24 cellular contexts compared by ENCODE assay signal in the genomic region with DNA sequence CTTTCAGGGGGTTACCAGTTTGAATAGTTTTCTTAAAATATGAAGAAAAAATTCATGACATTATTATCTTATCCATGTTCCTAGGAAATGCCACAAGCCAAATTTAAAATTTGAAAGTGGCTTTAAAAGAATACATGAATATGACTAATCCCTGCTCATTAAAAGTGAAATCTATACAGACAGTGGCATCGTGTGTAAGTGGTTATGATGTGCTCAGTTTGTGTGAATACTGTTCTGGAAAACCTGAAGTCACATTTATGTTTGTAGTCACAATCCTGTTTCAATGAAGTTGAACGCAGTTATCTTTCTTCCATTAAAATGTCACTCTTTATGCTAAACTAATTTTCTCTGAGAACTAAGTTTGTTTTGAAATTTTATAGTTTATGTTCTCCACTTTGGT.
DNase-seq lines count a peak whose midpoint lies in the region; ATAC-seq, FAIRE-seq and TF ChIP-seq lines count a peak whose summit lies in the region.
"Had no signal": no experiment of that assay in that cellular context is flagged by ENCODE, and none has a peak within 500 bp of the region (broad histone marks: within the 10 kb centered on the region; RNA-seq: fewer than 3 reads in every experiment).

No MANE protein-coding gene starts in this region.

- ATAC-seq in activated naive CD4-positive, alpha-beta T cell treated with anti-CD3 and anti-CD28 coated beads, Interleukin-2, amount 50 U/mL, for 72 hours = peak; percentile 71 to 79
- no peak for ATAC-seq in stimulated activated memory B cell treated with anti-CD40 and anti-IgM and Interleukin-4, amounts not matched to agents 10 μg/mL and 1 μg/mL and 100 μg/mL, for 72 hours
- ATAC-seq: Right ventricle myocardium inferior had no signal

- no peaks in the 10 kb centered on the region for H4K20me1 ChIP-seq in astrocyte (ENCODE audit: insufficient read depth, low read length)

- H3K4me3 ChIP-seq in astrocyte (ENCODE audit: insufficient read depth, low read depth, low read length) = no peak overlapping the region
- H3K4me3 ChIP-seq: MG63, PC-9 had no signal

- no peaks in the 10 kb centered on the region for H3K9me3 ChIP-seq in astrocyte (ENCODE audit: insufficient read depth, low read depth, low read length)
- H3K9me3 ChIP-seq: MG63 had no signal

- peaks cover 60% of the 10 kb centered on the region for H3K36me3 Mint-ChIP-seq in activated CD4-positive, alpha-beta T cell treated with anti-CD3 and anti-CD28 coated beads, Interleukin-2, amount 10 ng/mL, durations not matched to agents 24 days and 14 days (ENCODE audit: low read depth)
- peaks cover 1 to 22% of the 10 kb centered on the region in 2 donors for H3K36me3 Mint-ChIP-seq in activated naive CD4-positive, alpha-beta T cell treated with anti-CD3 and anti-CD28 coated beads, Interleukin-2, amount 50 U/mL, for 72 hours
- H3K36me3 Mint-ChIP-seq in astrocyte (ENCODE audit: low read depth, unreplicated experiment) = peaks cover 10% of the 10 kb centered on the region
- peaks cover 68% of the 10 kb centered on the region for H3K36me3 Mint-ChIP-seq in stimulated activated naive CD8-positive, alpha-beta T cell treated with anti-CD3 and anti-CD28 coated beads, Interleukin-15, Interleukin-2, amounts not matched to agents 100 ng/mL and 50 ng/mL, for 24 hours (ENCODE audit: low read depth)
- peaks cover 88% of the 10 kb centered on the region for H3K36me3 Mint-ChIP-seq in stimulated activated memory B cell treated with anti-CD40 and anti-IgM and Interleukin-4, amounts not matched to agents 10 μg/mL and 1 μg/mL and 100 μg/mL, for 72 hours

- no peak for TF ChIP-seq CTCF in astrocyte (IDR thresholded peaks at IDR 0.05; ENCODE audit: insufficient read depth, low read depth, low read length)

- intact Hi-C loops in activated CD4-positive, alpha-beta T cell treated with anti-CD3 and anti-CD28 coated beads, Interleukin-2, amount 10 ng/mL, durations not matched to agents 24 days and 14 days (cut with micrococcal nuclease) = no loop called here

- no peaks in the 10 kb centered on the region for H3K79me2 ChIP-seq in astrocyte (ENCODE audit: insufficient read depth, low read length)

- H3K9me3 Mint-ChIP-seq in activated CD4-positive, alpha-beta T cell treated with anti-CD3 and anti-CD28 coated beads, Interleukin-2, amount 10 ng/mL, durations not matched to agents 24 days and 14 days = no peaks in the 10 kb centered on the region
- H3K9me3 Mint-ChIP-seq in activated naive CD4-positive, alpha-beta T cell treated with anti-CD3 and anti-CD28 coated beads, Interleukin-2, amount 50 U/mL, for 72 hours = no peaks in the 10 kb centered on the region
- H3K9me3 Mint-ChIP-seq in astrocyte (ENCODE audit: unreplicated experiment) = no peaks in the 10 kb centered on the region
- H3K9me3 Mint-ChIP-seq in stimulated activated naive CD8-positive, alpha-beta T cell treated with anti-CD3 and anti-CD28 coated beads, Interleukin-15, Interleukin-2, amounts not matched to agents 100 ng/mL and 50 ng/mL, for 24 hours = no peaks in the 10 kb centered on the region
- no peaks in the 10 kb centered on the region for H3K9me3 Mint-ChIP-seq in stimulated activated memory B cell treated with anti-CD40 and anti-IgM and Interleukin-4, amounts not matched to agents 10 μg/mL and 1 μg/mL and 100 μg/mL, for 72 hours

- no peak for DNase-seq in activated CD4-positive, alpha-beta T cell treated with anti-CD3 and anti-CD28 coated beads, Interleukin-2, amount 10 ng/mL, durations not matched to agents 24 days and 14 days
- DNase-seq in activated CD4-positive, alpha-beta T cell treated with anti-CD3 and anti-CD28 coated beads, Interleukin-2, amount 50 U/mL, for 1 hour = no peak
- no peak for DNase-seq in activated naive CD4-positive, alpha-beta T cell treated with anti-CD3 and anti-CD28 coated beads, Interleukin-2, amount 50 U/mL, for 72 hours (ENCODE audit: low spot score in 2 of 2)
- no peak for DNase-seq in activated naive CD4-positive, alpha-beta T cell treated with Interleukin-2 at 50 U/mL for 16 hours
- DNase-seq in astrocyte (ENCODE audit: low read depth) (no peak), NCI-H1436 treated with DMSO at 0.1 percent for 48 hours (lab: John Stamatoyannopoulos, UW) (no peak)
- DNase-seq: 8988T; Calu3; DND-41; HCEC 1CT; IMR-90; KG1; MG63; NCI-H1105 treated with DMSO at 0.1 percent for 48 hours; NCI-H2029 treated with DMSO at 0.1 percent for 48 hours; NCI-H446 treated with DMSO at 0.1 percent for 48 hours; NCI-H82; NK-92 treated with Interleukin-12 subunit alpha and Interleukin-12 subunit beta, amount 100 ng/mL, for 24 hours; PC-9 had no signal

- no peak overlapping the region for H2AFZ ChIP-seq in astrocyte (ENCODE audit: low read depth, low read length)
- H2AFZ ChIP-seq: PC-9 had no signal

- FAIRE-seq in astrocyte (lab: Jason Lieb, UNC) = peak; percentile 23
- FAIRE-seq: GM19239, H1 had no signal

- H3K27ac ChIP-seq in astrocyte (ENCODE audit: low read depth, low read length) = no peak overlapping the region
- H3K27ac ChIP-seq: PC-9 had no signal

- H3K9ac ChIP-seq in astrocyte (ENCODE audit: low read length) = no peak overlapping the region

- peaks cover 24% of the 10 kb centered on the region for H3K36me3 ChIP-seq in astrocyte (ENCODE audit: insufficient read depth, low read length)

- no peak overlapping the region for H3K4me2 ChIP-seq in astrocyte (ENCODE audit: low read length)
- H3K4me2 ChIP-seq: PC-9 had no signal

- H3K27ac Mint-ChIP-seq in activated CD4-positive, alpha-beta T cell treated with anti-CD3 and anti-CD28 coated beads, Interleukin-2, amount 10 ng/mL, durations not matched to agents 24 days and 14 days = peak overlapping the region; percentile 66
- H3K27ac Mint-ChIP-seq in activated naive CD4-positive, alpha-beta T cell treated with anti-CD3 and anti-CD28 coated beads, Interleukin-2, amount 50 U/mL, for 72 hours = peak overlapping the region in 1 of 2 donors; percentile 88
- no peak overlapping the region for H3K27ac Mint-ChIP-seq in astrocyte (ENCODE audit: unreplicated experiment)
- peak overlapping the region; percentile 64 for H3K27ac Mint-ChIP-seq in stimulated activated naive CD8-positive, alpha-beta T cell treated with anti-CD3 and anti-CD28 coated beads, Interleukin-15, Interleukin-2, amounts not matched to agents 100 ng/mL and 50 ng/mL, for 24 hours
- H3K27ac Mint-ChIP-seq in stimulated activated memory B cell treated with anti-CD40 and anti-IgM and Interleukin-4, amounts not matched to agents 10 μg/mL and 1 μg/mL and 100 μg/mL, for 72 hours = no peak overlapping the region

- H3K4me1 Mint-ChIP-seq in activated CD4-positive, alpha-beta T cell treated with anti-CD3 and anti-CD28 coated beads, Interleukin-2, amount 10 ng/mL, durations not matched to agents 24 days and 14 days = peaks cover 5% of the 10 kb centered on the region
- H3K4me1 Mint-ChIP-seq in astrocyte (ENCODE audit: low read depth, unreplicated experiment) = no peaks in the 10 kb centered on the region
- H3K4me1 Mint-ChIP-seq in stimulated activated naive CD8-positive, alpha-beta T cell treated with anti-CD3 and anti-CD28 coated beads, Interleukin-15, Interleukin-2, amounts not matched to agents 100 ng/mL and 50 ng/mL, for 24 hours (ENCODE audit: low read depth) = peaks cover 24% of the 10 kb centered on the region
- no peaks in the 10 kb centered on the region for H3K4me1 Mint-ChIP-seq in stimulated activated memory B cell treated with anti-CD40 and anti-IgM and Interleukin-4, amounts not matched to agents 10 μg/mL and 1 μg/mL and 100 μg/mL, for 72 hours

- no peak overlapping the region for H3K4me3 Mint-ChIP-seq in activated CD4-positive, alpha-beta T cell treated with anti-CD3 and anti-CD28 coated beads, Interleukin-2, amount 10 ng/mL, durations not matched to agents 24 days and 14 days
- no peak overlapping the region for H3K4me3 Mint-ChIP-seq in astrocyte (ENCODE audit: unreplicated experiment)
- peak overlapping the region; percentile 12 for H3K4me3 Mint-ChIP-seq in stimulated activated naive CD8-positive, alpha-beta T cell treated with anti-CD3 and anti-CD28 coated beads, Interleukin-15, Interleukin-2, amounts not matched to agents 100 ng/mL and 50 ng/mL, for 24 hours
- H3K4me3 Mint-ChIP-seq in stimulated activated memory B cell treated with anti-CD40 and anti-IgM and Interleukin-4, amounts not matched to agents 10 μg/mL and 1 μg/mL and 100 μg/mL, for 72 hours = no peak overlapping the region

- no peaks in the 10 kb centered on the region for H3K27me3 ChIP-seq in astrocyte (ENCODE audit: insufficient read depth, low read length)
- H3K27me3 ChIP-seq: MG63 had no signal

- no peaks in the 10 kb centered on the region for H3K27me3 Mint-ChIP-seq in activated CD4-positive, alpha-beta T cell treated with anti-CD3 and anti-CD28 coated beads, Interleukin-2, amount 10 ng/mL, durations not matched to agents 24 days and 14 days
- no peaks in the 10 kb centered on the region for H3K27me3 Mint-ChIP-seq in astrocyte (ENCODE audit: low read depth, unreplicated experiment)
- no peaks in the 10 kb centered on the region for H3K27me3 Mint-ChIP-seq in stimulated activated naive CD8-positive, alpha-beta T cell treated with anti-CD3 and anti-CD28 coated beads, Interleukin-15, Interleukin-2, amounts not matched to agents 100 ng/mL and 50 ng/mL, for 24 hours
- no peaks in the 10 kb centered on the region for H3K27me3 Mint-ChIP-seq in stimulated activated memory B cell treated with anti-CD40 and anti-IgM and Interleukin-4, amounts not matched to agents 10 μg/mL and 1 μg/mL and 100 μg/mL, for 72 hours

- H3K4me1 ChIP-seq in astrocyte (ENCODE audit: insufficient read depth, low read length) = no peaks in the 10 kb centered on the region

Comparison
In these comparisons a context has a peak if more than half of its experiments do, and no peak if none do; other contexts are left out.
1. H3K27ac Mint-ChIP-seq: peak in activated CD4-positive, alpha-beta T cell treated with anti-CD3 and anti-CD28 coated beads, Interleukin-2, amount 10 ng/mL, durations not matched to agents 24 days and 14 days (single experiment) and stimulated activated naive CD8-positive, alpha-beta T cell treated with anti-CD3 and anti-CD28 coated beads, Interleukin-15, Interleukin-2, amounts not matched to agents 100 ng/mL and 50 ng/mL, for 24 hours (single experiment); none in astrocyte (single experiment) and stimulated activated memory B cell treated with anti-CD40 and anti-IgM and Interleukin-4, amounts not matched to agents 10 μg/mL and 1 μg/mL and 100 μg/mL, for 72 hours (single experiment).